ENCODE assay signal across 7 cellular contexts in genomic region chr5:77143998-77144836, GRCh38. TPM values are rescaled to one million over a fixed set of nuclear protein-coding genes. Genes with fewer than 3 reads are reported as not detected.
DNase-seq lines count a peak whose midpoint lies in the region; ATAC-seq and TF ChIP-seq lines count a peak whose summit lies in the region.

No MANE protein-coding gene starts in this region.

- peak; percentile 20 for TF ChIP-seq CTCF in GM12801 (IDR thresholded peaks at IDR 0.05; ENCODE audit: extremely low read depth, insufficient read length)
- TF ChIP-seq CTCF in vagina (IDR thresholded peaks at IDR 0.05), result peak; percentile 15 to 66 (median 43)

- H3K9me3 ChIP-seq in vagina, result no peaks in the 10 kb centered on the region

- intact Hi-C loops in Right ventricle myocardium inferior (cut with DNase I), result loop anchor here (2.0 kb wide), 2 partner anchors 95 to 349 kb away; partner anchors contain the start of gene WDR41
- intact Hi-C loops in posterior vena cava (cut with DNase I), result loop anchor here in 1 of 2 donors (10.0 kb wide), 1 partner anchor 341 kb away; no protein-coding TSS in a partner anchor
- intact Hi-C loops in vagina (cut with DNase I), result loop anchor here (5.0 to 10.0 kb wide), 2 partner anchors 57 to 351 kb away; partner anchors contain the start of genes WDR41 and ZBED3

- no peaks in the 10 kb centered on the region for H3K9me3 Mint-ChIP-seq in activated naive CD4-positive, alpha-beta T cell treated with anti-CD3 and anti-CD28 coated beads, Interleukin-2, amount 50 U/mL, for 72 hours

- TF ChIP-seq POLR2A in vagina (IDR thresholded peaks at IDR 0.05), result no peak

- H3K36me3 Mint-ChIP-seq in activated naive CD4-positive, alpha-beta T cell treated with anti-CD3 and anti-CD28 coated beads, Interleukin-2, amount 50 U/mL, for 72 hours, result no peaks in the 10 kb centered on the region

- H3K4me1 ChIP-seq in vagina, result no peaks in the 10 kb centered on the region

- ATAC-seq in activated naive CD4-positive, alpha-beta T cell treated with anti-CD3 and anti-CD28 coated beads, Interleukin-2, amount 50 U/mL, for 72 hours, result peak; percentile 56 to 74
- ATAC-seq in Right ventricle myocardium inferior, result peak; percentile 63

- no peak overlapping the region for H3K27ac Mint-ChIP-seq in activated naive CD4-positive, alpha-beta T cell treated with anti-CD3 and anti-CD28 coated beads, Interleukin-2, amount 50 U/mL, for 72 hours

- H3K27ac ChIP-seq in vagina, result no peak overlapping the region

- DNase-seq in Kasumi-1 (lab: John Stamatoyannopoulos, UW), result peak; percentile 80 to 83
- DNase-seq in SKM-1 (lab: John Stamatoyannopoulos, UW; ENCODE audit: unreplicated experiment), result peak; percentile 74
- peak in 1 of 2 donors; percentile 62 for DNase-seq in activated naive CD4-positive, alpha-beta T cell treated with anti-CD3 and anti-CD28 coated beads, Interleukin-2, amount 50 U/mL, for 72 hours (ENCODE audit: low spot score in 2 of 2)
- no peak for DNase-seq in Right ventricle myocardium inferior (ENCODE audit: missing footprints)
- peak; percentile 87 for DNase-seq in posterior vena cava (ENCODE audit: low spot score)
- DNase-seq in vagina (ENCODE audit: extremely low spot score in 2 of 2), result no peak

- H3K4me3 ChIP-seq in vagina, result no peak overlapping the region

- H3K27me3 ChIP-seq in vagina, result no peaks in the 10 kb centered on the region

- H3K36me3 ChIP-seq in vagina, result no peaks in the 10 kb centered on the region

RNA-seq across cellular contexts. Expression of gene ZBED3, which starts 57.1 kb away (rescaled TPM):
- 1 to 10 TPM in 1 of 2 donors, under 1 TPM in 1; 0.20 to 2.0 TPM for total RNA-seq in activated naive CD4-positive, alpha-beta T cell treated with anti-CD3 and anti-CD28 coated beads, Interleukin-2, amount 50 U/mL, for 72 hours
- total RNA-seq in Right ventricle myocardium inferior (6.5 TPM), posterior vena cava (1 to 10 TPM; 7.8 to 9.7 TPM), vagina (9.1 TPM)

Comparison
In these comparisons a context has a peak if more than half of its experiments do, and no peak if none do; other contexts are left out.
1. DNase-seq: peak in Kasumi-1 (2 of 2), SKM-1 (single experiment) and posterior vena cava (single experiment); none in Right ventricle myocardium inferior (single experiment) and vagina (0 of 2).